Comparison of ENCODE assay signal across 19 cellular contexts in genomic region chr15:87733977-87734376, GRCh38.
A peak's percentile ranks its signal among the peaks of the same experiment; 100 is the strongest.
DNase-seq lines count a peak whose midpoint lies in the region; ATAC-seq and TF ChIP-seq lines count a peak whose summit lies in the region.
"Had no signal": no experiment of that assay in that cellular context is flagged by ENCODE, and none has a peak within 500 bp of the region (broad histone marks: within the 10 kb centered on the region; RNA-seq: fewer than 3 reads in every experiment).

No MANE protein-coding gene starts in this region.

- H3K9me3 ChIP-seq in SK-N-SH: no peaks in the 10 kb centered on the region
- H3K9me3 ChIP-seq: A549, Caco-2 had no signal

- ATAC-seq in SK-N-SH treated with all-trans-retinoic acid at 6 μM for 48 hours: no peak
- ATAC-seq in WTC11: no peak
- ATAC-seq: A549; CD8-positive, alpha-beta T cell had no signal

- TF ChIP-seq RAD21 in SK-N-SH (IDR thresholded peaks at IDR 0.05; ENCODE audit: low read length): no peak

- no peaks in the 10 kb centered on the region for H3K27me3 ChIP-seq in SK-N-SH (ENCODE audit: insufficient read depth)
- H3K27me3 ChIP-seq: BLaER1 treated with 17β-estradiol and CSF1 and Interleukin-3, amounts not matched to agents 10 nM and 100 nM had no signal

- H3K9me3 Mint-ChIP-seq in WTC11: no peaks in the 10 kb centered on the region
- H3K9me3 Mint-ChIP-seq in nephron progenitor cell: no peaks in the 10 kb centered on the region
- peaks cover 3% of the 10 kb centered on the region for H3K9me3 Mint-ChIP-seq in activated T-helper 1 cell treated with anti-CD3 and anti-CD28 coated beads, Interleukin-12 subunit alpha, Interleukin-12 subunit beta, Interleukin-2, Interleukin-4 antibody, amounts not matched to agents 30 ng/mL and 10 ng/mL and 1 ng/mL, durations not matched to agents 14 hours and 24 hours and 36 hours
- H3K9me3 Mint-ChIP-seq in endothelial cell (ENCODE audit: unreplicated experiment): no peaks in the 10 kb centered on the region
- H3K9me3 Mint-ChIP-seq: CD4-positive, alpha-beta T cell had no signal

- H2AFZ ChIP-seq in SK-N-SH (ENCODE audit: low read depth): no peak overlapping the region

- H3F3A ChIP-seq in SK-N-SH (replicated peaks; ENCODE audit: insufficient read depth): peaks cover 5% of the 10 kb centered on the region

- no peak for TF ChIP-seq EP300 in SK-N-SH (IDR thresholded peaks at IDR 0.05; ENCODE audit: borderline replicate concordance in 1 of 2, low read depth in 1 of 2, low read length in 1 of 2)

- H4K20me1 ChIP-seq in SK-N-SH (ENCODE audit: insufficient read depth): no peaks in the 10 kb centered on the region
- H4K20me1 ChIP-seq: BLaER1 treated with 17β-estradiol and CSF1 and Interleukin-3, amounts not matched to agents 10 nM and 100 nM had no signal

- H3K4me3 ChIP-seq in SK-N-SH (ENCODE audit: low read depth in 2 of 2, low read length in 1 of 2): no peak overlapping the region
- H3K4me3 ChIP-seq: A549; BLaER1 treated with 17β-estradiol and CSF1 and Interleukin-3, amounts not matched to agents 10 nM and 100 nM had no signal

- no peak for DNase-seq in SK-N-SH
- no peak for DNase-seq in WTC11 (ENCODE audit: low spot score)
- no peak for DNase-seq in nephron progenitor cell
- DNase-seq in activated T-helper 1 cell treated with anti-CD3 and anti-CD28 coated beads, Interleukin-12 subunit alpha, Interleukin-12 subunit beta, Interleukin-2, Interleukin-4 antibody, amounts not matched to agents 30 ng/mL and 10 ng/mL and 1 ng/mL, durations not matched to agents 14 hours and 24 hours and 36 hours (ENCODE audit: low spot score): no peak
- no peak for DNase-seq in endothelial cell (ENCODE audit: low spot score)
- no peak for DNase-seq in SK-N-DZ (ENCODE audit: low spot score)
- DNase-seq: AML-193; Caco-2; Calu3; CD4-positive, alpha-beta T cell; CD8-positive, alpha-beta T cell; DMS79 treated with DMSO at 0.1 percent for 48 hours; GF-D8 had no signal

- WGBS in SK-N-SH (ENCODE audit: low lambda C conversion rate): 77% methylated on average over 5 of the region's 5 CpGs

- TF ChIP-seq CTCF in SK-N-SH (IDR thresholded peaks at IDR 0.05) (no peak), WTC11 (IDR thresholded peaks at IDR 0.05) (no peak), nephron progenitor cell (IDR thresholded peaks at IDR 0.05) (no peak), endothelial cell (IDR thresholded peaks at IDR 0.05; ENCODE audit: unreplicated experiment) (no peak)

- no peak overlapping the region for H3K27ac ChIP-seq in SK-N-SH (ENCODE audit: low read depth in 2 of 2, low read length in 1 of 2)
- H3K27ac ChIP-seq: 22Rv1; BLaER1 treated with 17β-estradiol and CSF1 and Interleukin-3, amounts not matched to agents 10 nM and 100 nM; C4-2B had no signal

- H3K27me3 Mint-ChIP-seq in WTC11 (ENCODE audit: low read depth) (no peaks in the 10 kb centered on the region), nephron progenitor cell (ENCODE audit: low read depth, poor library complexity) (peaks cover 22% of the 10 kb centered on the region), endothelial cell (ENCODE audit: unreplicated experiment) (peaks cover 7% of the 10 kb centered on the region)
- H3K27me3 Mint-ChIP-seq in activated T-helper 1 cell treated with anti-CD3 and anti-CD28 coated beads, Interleukin-12 subunit alpha, Interleukin-12 subunit beta, Interleukin-2, Interleukin-4 antibody, amounts not matched to agents 30 ng/mL and 10 ng/mL and 1 ng/mL, durations not matched to agents 14 hours and 24 hours and 36 hours (ENCODE audit: insufficient read depth): peaks cover 2% of the 10 kb centered on the region
- H3K27me3 Mint-ChIP-seq: B cell; CD4-positive, alpha-beta T cell had no signal

- H3K36me3 ChIP-seq in SK-N-SH (replicated peaks in 1 of 2; ENCODE audit: control insufficient read depth in 1 of 2, insufficient read depth in 2 of 2, low read length in 1 of 2): no peaks in the 10 kb centered on the region
- H3K36me3 ChIP-seq: BLaER1 treated with 17β-estradiol and CSF1 and Interleukin-3, amounts not matched to agents 10 nM and 100 nM had no signal

- intact Hi-C loops in activated T-helper 1 cell treated with anti-CD3 and anti-CD28 coated beads, Interleukin-12 subunit alpha, Interleukin-12 subunit beta, Interleukin-2, Interleukin-4 antibody, amounts not matched to agents 30 ng/mL and 10 ng/mL and 1 ng/mL, durations not matched to agents 14 hours and 24 hours and 36 hours (cut with micrococcal nuclease): no loop called here

- CTCF ChIA-PET in SK-N-SH (lab: Yijun Ruan, JAX) (interaction anchor here (1.5 kb wide), 1 partner anchor 11 kb away, joined by 5 read pairs; no protein-coding TSS in a partner anchor), WTC11 (lab: Charles Lee) (no interaction called here)

- H3K27ac Mint-ChIP-seq in WTC11: peak overlapping the region; percentile 42; the same call in 1 of the 2 replicates
- H3K27ac Mint-ChIP-seq in nephron progenitor cell: peak overlapping the region; percentile 2
- no peak overlapping the region for H3K27ac Mint-ChIP-seq in activated T-helper 1 cell treated with anti-CD3 and anti-CD28 coated beads, Interleukin-12 subunit alpha, Interleukin-12 subunit beta, Interleukin-2, Interleukin-4 antibody, amounts not matched to agents 30 ng/mL and 10 ng/mL and 1 ng/mL, durations not matched to agents 14 hours and 24 hours and 36 hours
- H3K27ac Mint-ChIP-seq in endothelial cell (ENCODE audit: unreplicated experiment): no peak overlapping the region
- H3K27ac Mint-ChIP-seq: B cell; CD4-positive, alpha-beta T cell; CD8-positive, alpha-beta T cell had no signal

- peaks cover 2% of the 10 kb centered on the region; the same call in 1 of the 2 replicates for H3K4me1 Mint-ChIP-seq in WTC11
- H3K4me1 Mint-ChIP-seq in nephron progenitor cell: peaks cover 80% of the 10 kb centered on the region
- peaks cover 8% of the 10 kb centered on the region for H3K4me1 Mint-ChIP-seq in activated T-helper 1 cell treated with anti-CD3 and anti-CD28 coated beads, Interleukin-12 subunit alpha, Interleukin-12 subunit beta, Interleukin-2, Interleukin-4 antibody, amounts not matched to agents 30 ng/mL and 10 ng/mL and 1 ng/mL, durations not matched to agents 14 hours and 24 hours and 36 hours (ENCODE audit: low read depth)
- peaks cover 12% of the 10 kb centered on the region for H3K4me1 Mint-ChIP-seq in endothelial cell (ENCODE audit: unreplicated experiment)
- H3K4me1 Mint-ChIP-seq: B cell had no signal

- no peaks in the 10 kb centered on the region for H3K36me3 Mint-ChIP-seq in WTC11
- no peaks in the 10 kb centered on the region for H3K36me3 Mint-ChIP-seq in nephron progenitor cell (ENCODE audit: low read depth)
- H3K36me3 Mint-ChIP-seq in activated T-helper 1 cell treated with anti-CD3 and anti-CD28 coated beads, Interleukin-12 subunit alpha, Interleukin-12 subunit beta, Interleukin-2, Interleukin-4 antibody, amounts not matched to agents 30 ng/mL and 10 ng/mL and 1 ng/mL, durations not matched to agents 14 hours and 24 hours and 36 hours (ENCODE audit: low read depth): no peaks in the 10 kb centered on the region
- no peaks in the 10 kb centered on the region for H3K36me3 Mint-ChIP-seq in endothelial cell (ENCODE audit: low read depth, unreplicated experiment)
- H3K36me3 Mint-ChIP-seq: CD8-positive, alpha-beta T cell had no signal

- POLR2A ChIA-PET in SK-N-SH (lab: Yijun Ruan, JAX) (interaction anchor here (0.7 kb wide), 1 partner anchor 1942 kb away, joined by 4 read pairs; no protein-coding TSS in a partner anchor), WTC11 (lab: Charles Lee) (no interaction called here)

- H3K79me2 ChIP-seq in SK-N-SH (ENCODE audit: insufficient read depth): no peaks in the 10 kb centered on the region

- no peak overlapping the region for H3K4me2 ChIP-seq in SK-N-SH
- H3K4me2 ChIP-seq: A549; BLaER1 treated with 17β-estradiol and CSF1 and Interleukin-3, amounts not matched to agents 10 nM and 100 nM had no signal

- no peaks in the 10 kb centered on the region for H3K9me2 ChIP-seq in SK-N-SH

- H3K4me3 Mint-ChIP-seq in WTC11: no peak overlapping the region
- H3K4me3 Mint-ChIP-seq in nephron progenitor cell: peak overlapping the region; percentile 55
- H3K4me3 Mint-ChIP-seq in activated T-helper 1 cell treated with anti-CD3 and anti-CD28 coated beads, Interleukin-12 subunit alpha, Interleukin-12 subunit beta, Interleukin-2, Interleukin-4 antibody, amounts not matched to agents 30 ng/mL and 10 ng/mL and 1 ng/mL, durations not matched to agents 14 hours and 24 hours and 36 hours: no peak overlapping the region
- H3K4me3 Mint-ChIP-seq in endothelial cell (ENCODE audit: unreplicated experiment): no peak overlapping the region
- H3K4me3 Mint-ChIP-seq: B cell; CD4-positive, alpha-beta T cell; CD8-positive, alpha-beta T cell had no signal

- H3K4me1 ChIP-seq in SK-N-SH (ENCODE audit: control insufficient read depth in 1 of 2, insufficient read depth in 2 of 2, low read depth in 1 of 2, low read length in 1 of 2): peaks cover 17 to 27% of the 10 kb centered on the region in 2 experiments
- H3K4me1 ChIP-seq: A549; BLaER1 treated with 17β-estradiol and CSF1 and Interleukin-3, amounts not matched to agents 10 nM and 100 nM; Caco-2 had no signal

- H3K9ac ChIP-seq in SK-N-SH: no peak overlapping the region
- H3K9ac ChIP-seq: BLaER1 treated with 17β-estradiol and CSF1 and Interleukin-3, amounts not matched to agents 10 nM and 100 nM had no signal

TF ChIP-seq in SK-N-SH treated with all-trans-retinoic acid at 6 μM for 48 hours, 23 proteins besides CTCF, POLR2A, EP300 and RAD21:
- no peak for TF ChIP-seq SNAI2 (CRISPR knock-in tag; IDR thresholded peaks at IDR 0.05)
- peak; percentile 94 for TF ChIP-seq ZFP3 (CRISPR knock-in tag; IDR thresholded peaks at IDR 0.05)

TF ChIP-seq in SK-N-SH, 30 proteins besides CTCF, POLR2A, EP300 and RAD21 (continues in another document):
- TF ChIP-seq GABPA (IDR thresholded peaks at IDR 0.05; ENCODE audit: low read depth) (no peak), FOXJ3 (CRISPR knock-in tag; IDR thresholded peaks at IDR 0.05) (no peak), FOSL2 (IDR thresholded peaks at IDR 0.05; ENCODE audit: borderline replicate concordance, low read depth) (no peak), NRF1 (IDR thresholded peaks at IDR 0.05; ENCODE audit: low read depth, low read length) (no peak)
- TF ChIP-seq, protein P1, sequence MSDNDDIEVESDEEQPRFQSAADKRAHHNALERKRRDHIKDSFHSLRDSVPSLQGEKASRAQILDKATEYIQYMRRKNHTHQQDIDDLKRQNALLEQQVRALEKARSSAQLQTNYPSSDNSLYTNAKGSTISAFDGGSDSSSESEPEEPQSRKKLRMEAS (IDR thresholded peaks at IDR 0.05; ENCODE audit: low read depth): no peak

TF ChIP-seq in WTC11, 78 proteins besides CTCF, POLR2A, EP300 and RAD21 (continues in another document):
- TF ChIP-seq JAZF1 (CRISPR knock-in tag; IDR thresholded peaks at IDR 0.05) (no peak), USF2 (CRISPR knock-in tag; IDR thresholded peaks at IDR 0.05) (no peak), ATF1 (CRISPR knock-in tag; IDR thresholded peaks at IDR 0.05) (no peak)

Comparison
In these comparisons a context has a peak if more than half of its experiments do, and no peak if none do; other contexts are left out.
1. H3K27ac Mint-ChIP-seq: peak in WTC11 (single experiment) and nephron progenitor cell (single experiment); none in activated T-helper 1 cell treated with anti-CD3 and anti-CD28 coated beads, Interleukin-12 subunit alpha, Interleukin-12 subunit beta, Interleukin-2, Interleukin-4 antibody, amounts not matched to agents 30 ng/mL and 10 ng/mL and 1 ng/mL, durations not matched to agents 14 hours and 24 hours and 36 hours (single experiment) and endothelial cell (single experiment).